Comparison of ENCODE assay signal across 18 cellular contexts in the genomic region with DNA sequence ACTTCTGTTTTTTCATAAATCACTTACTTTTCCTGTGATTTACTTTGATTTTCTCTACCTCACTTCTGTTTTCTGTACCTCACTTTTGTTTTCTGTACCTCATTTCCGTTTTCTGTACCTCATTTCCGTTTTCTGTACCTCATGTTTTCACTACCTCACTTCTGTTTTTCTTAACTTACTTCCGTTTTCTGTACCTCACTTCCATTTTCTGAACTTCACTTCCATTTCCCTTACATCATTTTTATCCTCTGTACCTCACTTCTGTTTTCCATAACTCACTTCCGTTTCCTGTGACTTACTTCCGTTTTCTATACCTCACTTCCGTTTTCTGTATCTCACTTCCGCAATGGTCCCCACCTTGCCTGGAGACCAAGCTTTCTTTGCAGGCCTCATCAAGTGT.
"Had no signal": no experiment of that assay in that cellular context is flagged by ENCODE, and none has a peak within 500 bp of the region (broad histone marks: within the 10 kb centered on the region; RNA-seq: fewer than 3 reads in every experiment).

No MANE protein-coding gene starts in this region.

- H3K27me3 ChIP-seq: right lobe of liver, upper lobe of right lung had no signal

- H3K36me3 Mint-ChIP-seq: activated naive CD8-positive, alpha-beta T cell treated with anti-CD3 and anti-CD28 coated beads for 36 hours; naive thymus-derived CD4-positive, alpha-beta T cell; stimulated activated naive B cell treated with anti-CD40 and anti-IgM and Interleukin-4, amounts not matched to agents 10 μg/mL and 1 μg/mL and 100 μg/mL, for 72 hours had no signal

- H3K4me3 Mint-ChIP-seq: activated CD4-positive, alpha-beta memory T cell treated with anti-CD3 and anti-CD28 coated beads, Interleukin-2, amount 10 ng/mL, durations not matched to agents 7 days and 5 days; activated naive CD8-positive, alpha-beta T cell treated with anti-CD3 and anti-CD28 coated beads for 36 hours; endodermal cell; naive thymus-derived CD4-positive, alpha-beta T cell; stimulated activated naive B cell treated with anti-CD40 and anti-IgM and Interleukin-4, amounts not matched to agents 10 μg/mL and 1 μg/mL and 100 μg/mL, for 72 hours had no signal

- H3K27ac ChIP-seq: lower lobe of right lung, right lobe of liver, upper lobe of right lung had no signal

- H3K27me3 Mint-ChIP-seq: activated CD4-positive, alpha-beta memory T cell treated with anti-CD3 and anti-CD28 coated beads, Interleukin-2, amount 10 ng/mL, durations not matched to agents 7 days and 5 days; activated naive CD8-positive, alpha-beta T cell treated with anti-CD3 and anti-CD28 coated beads for 36 hours; naive thymus-derived CD4-positive, alpha-beta T cell; progenitor cell of endocrine pancreas; stimulated activated naive B cell treated with anti-CD40 and anti-IgM and Interleukin-4, amounts not matched to agents 10 μg/mL and 1 μg/mL and 100 μg/mL, for 72 hours had no signal

- H3K36me3 ChIP-seq: lower lobe of right lung, right lobe of liver, upper lobe of right lung had no signal

- DNase-seq: activated CD4-positive, alpha-beta memory T cell treated with anti-CD3 and anti-CD28 coated beads, Interleukin-2, amount 10 ng/mL, durations not matched to agents 7 days and 5 days; activated gamma-delta T cell treated with Interleukin-2 at 50 U/mL for 16 hours; activated naive CD8-positive, alpha-beta T cell treated with anti-CD3 and anti-CD28 coated beads for 36 hours; activated T-cell treated with anti-CD3 and anti-CD28 coated beads, Interleukin-2, amount 50 U/mL, for 48 hours; dermis blood vessel endothelial cell; endodermal cell; erythroblast; hypothalamus; lower lobe of right lung; midbrain; naive thymus-derived CD4-positive, alpha-beta T cell; right lobe of liver; stimulated activated CD4-positive, alpha-beta T cell treated with anti-CD3 and anti-CD28 coated beads, Interleukin-2, amount 100 ng/mL, for 24 hours; stimulated activated naive B cell treated with anti-CD40 and anti-IgM and Interleukin-4, amounts not matched to agents 10 μg/mL and 1 μg/mL and 100 μg/mL, for 72 hours; substantia nigra; T-helper 9 cell; upper lobe of right lung had no signal

- H3K4me1 Mint-ChIP-seq: activated CD4-positive, alpha-beta memory T cell treated with anti-CD3 and anti-CD28 coated beads, Interleukin-2, amount 10 ng/mL, durations not matched to agents 7 days and 5 days; activated naive CD8-positive, alpha-beta T cell treated with anti-CD3 and anti-CD28 coated beads for 36 hours; naive thymus-derived CD4-positive, alpha-beta T cell; stimulated activated naive B cell treated with anti-CD40 and anti-IgM and Interleukin-4, amounts not matched to agents 10 μg/mL and 1 μg/mL and 100 μg/mL, for 72 hours had no signal

- H3K9me3 ChIP-seq: right lobe of liver had no signal

- H3K9me3 Mint-ChIP-seq: activated naive CD8-positive, alpha-beta T cell treated with anti-CD3 and anti-CD28 coated beads for 36 hours; endodermal cell; naive thymus-derived CD4-positive, alpha-beta T cell; stimulated activated naive B cell treated with anti-CD40 and anti-IgM and Interleukin-4, amounts not matched to agents 10 μg/mL and 1 μg/mL and 100 μg/mL, for 72 hours had no signal

- H3K4me3 ChIP-seq: lower lobe of right lung, right lobe of liver, upper lobe of right lung had no signal

- ATAC-seq: lower lobe of right lung; naive thymus-derived CD4-positive, alpha-beta T cell; right lobe of liver; upper lobe of right lung had no signal

- H3K4me1 ChIP-seq: lower lobe of right lung, right lobe of liver, upper lobe of right lung had no signal

- H3K27ac Mint-ChIP-seq: activated CD4-positive, alpha-beta memory T cell treated with anti-CD3 and anti-CD28 coated beads, Interleukin-2, amount 10 ng/mL, durations not matched to agents 7 days and 5 days; activated naive CD8-positive, alpha-beta T cell treated with anti-CD3 and anti-CD28 coated beads for 36 hours; endodermal cell; naive thymus-derived CD4-positive, alpha-beta T cell; progenitor cell of endocrine pancreas; stimulated activated naive B cell treated with anti-CD40 and anti-IgM and Interleukin-4, amounts not matched to agents 10 μg/mL and 1 μg/mL and 100 μg/mL, for 72 hours had no signal
